Comparison of ENCODE assay signal across 21 cellular contexts in the genomic region with DNA sequence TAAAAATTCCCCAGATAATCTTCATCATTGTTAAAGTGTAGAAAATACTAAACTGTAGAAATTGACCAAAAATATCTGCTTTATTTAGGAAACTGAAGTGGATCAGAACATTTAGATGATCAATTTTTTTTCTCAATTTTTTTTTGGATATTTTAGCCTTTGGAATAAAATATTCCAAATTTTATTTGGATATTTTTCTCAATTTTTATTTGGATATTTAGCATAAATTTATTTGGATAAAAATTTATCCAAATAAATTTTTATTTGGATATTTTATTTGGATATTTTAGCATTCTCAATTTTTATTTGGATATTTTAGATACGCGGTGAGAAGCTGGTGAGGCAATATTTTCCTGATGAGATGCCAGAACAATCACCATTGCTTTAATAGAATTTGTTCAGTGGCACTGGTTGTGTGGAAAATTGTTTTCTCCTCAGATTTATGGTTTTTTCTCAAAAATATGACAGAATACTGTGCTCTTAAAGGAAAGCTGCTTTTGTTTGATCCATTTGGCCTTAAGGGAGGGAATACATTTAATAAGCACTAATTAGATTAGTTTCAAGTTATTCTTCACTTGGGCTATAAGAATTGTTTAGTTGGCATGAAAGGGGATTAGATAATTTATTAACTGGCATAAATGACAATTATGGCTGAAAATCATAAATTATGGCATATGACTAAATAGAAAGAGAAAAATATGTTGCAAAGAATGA.
A peak's percentile ranks its signal among the peaks of the same experiment; 100 is the strongest.
DNase-seq lines count a peak whose midpoint lies in the region; ATAC-seq, FAIRE-seq and TF ChIP-seq lines count a peak whose summit lies in the region.
"Had no signal": no experiment of that assay in that cellular context is flagged by ENCODE, and none has a peak within 500 bp of the region (broad histone marks: within the 10 kb centered on the region; RNA-seq: fewer than 3 reads in every experiment).

No MANE protein-coding gene starts in this region.

- no peak for ATAC-seq in HG02571 (IDR thresholded peaks at IDR 0.05; ENCODE audit: unreplicated experiment)
- ATAC-seq: CD8-positive, alpha-beta T cell; GM12878 had no signal

- DNase-seq in SK-N-DZ (ENCODE audit: low spot score), result peak; percentile 37
- DNase-seq in frontal cortex (ENCODE audit: low spot score in 2 of 2), result no peak
- DNase-seq in germinal center (ENCODE audit: low spot score), result no peak
- DNase-seq in neural progenitor cell (ENCODE audit: low spot score), result no peak
- DNase-seq: Caco-2; CD4-positive, CD25-positive, alpha-beta regulatory T cell; CD8-positive, alpha-beta T cell; DMS153; DND-41; GDM1; GM23248; H7; HCEC 1CT had no signal

- peaks cover 26% of the 10 kb centered on the region for H3K27me3 ChIP-seq in neural progenitor cell
- H3K27me3 ChIP-seq: BLaER1 had no signal

- peak; percentile 67 for FAIRE-seq in G401.6 (lab: Jason Lieb, UNC)
- peak; percentile 97 for FAIRE-seq in frontal cortex (lab: Jason Lieb, UNC)
- FAIRE-seq: GM12878, GM19239, H1 had no signal

- H3K27ac ChIP-seq in neural progenitor cell, result no peak overlapping the region
- H3K27ac ChIP-seq: BLaER1, C4-2B, GM23248 had no signal

- no peaks in the 10 kb centered on the region for H3K36me3 Mint-ChIP-seq in neural progenitor cell
- H3K36me3 Mint-ChIP-seq: CD4-positive, CD25-positive, alpha-beta regulatory T cell; CD8-positive, alpha-beta T cell had no signal

- H3K4me1 ChIP-seq in neural progenitor cell, result no peaks in the 10 kb centered on the region
- H3K4me1 ChIP-seq: BLaER1, Caco-2 had no signal

- H3K4me1 Mint-ChIP-seq in neural progenitor cell, result no peaks in the 10 kb centered on the region
- H3K4me1 Mint-ChIP-seq: B cell; CD4-positive, CD25-positive, alpha-beta regulatory T cell had no signal

- no peak overlapping the region for H3K4me2 ChIP-seq in neural progenitor cell
- H3K4me2 ChIP-seq: BLaER1 had no signal

- no peaks in the 10 kb centered on the region for H4K20me1 ChIP-seq in neural progenitor cell (ENCODE audit: low read depth)
- H4K20me1 ChIP-seq: BLaER1 had no signal

- H3K79me2 ChIP-seq in neural progenitor cell (ENCODE audit: low read depth), result no peaks in the 10 kb centered on the region

- peaks cover 2% of the 10 kb centered on the region for H3K27me3 Mint-ChIP-seq in neural progenitor cell (ENCODE audit: insufficient read depth, low read depth)
- H3K27me3 Mint-ChIP-seq: CD4-positive, CD25-positive, alpha-beta regulatory T cell had no signal

- no peak overlapping the region for H3K4me3 Mint-ChIP-seq in neural progenitor cell
- H3K4me3 Mint-ChIP-seq: B cell; CD4-positive, CD25-positive, alpha-beta regulatory T cell; CD8-positive, alpha-beta T cell had no signal

- H3F3A ChIP-seq in neural progenitor cell (ENCODE audit: low read depth), result no peaks in the 10 kb centered on the region

- no peak overlapping the region for H3K4me3 ChIP-seq in neural progenitor cell
- H3K4me3 ChIP-seq: BLaER1, GM12878, GM23248 had no signal

- no peaks in the 10 kb centered on the region for H3K36me3 ChIP-seq in neural progenitor cell
- H3K36me3 ChIP-seq: BLaER1 had no signal

- no peaks in the 10 kb centered on the region for H3K9me3 Mint-ChIP-seq in neural progenitor cell
- H3K9me3 Mint-ChIP-seq: CD8-positive, alpha-beta T cell had no signal

- H3K9me3 ChIP-seq in neural progenitor cell (ENCODE audit: low read depth), result no peaks in the 10 kb centered on the region
- H3K9me3 ChIP-seq: BLaER1, Caco-2 had no signal

- H2AFZ ChIP-seq in neural progenitor cell (replicated peaks), result no peak overlapping the region
- H2AFZ ChIP-seq: GM23248 had no signal

- H3K9ac ChIP-seq in neural progenitor cell, result no peak overlapping the region
- H3K9ac ChIP-seq: BLaER1, GM23248 had no signal

- H3K27ac Mint-ChIP-seq in neural progenitor cell, result no peak overlapping the region
- H3K27ac Mint-ChIP-seq: B cell; CD4-positive, CD25-positive, alpha-beta regulatory T cell; CD8-positive, alpha-beta T cell had no signal

- no peak for TF ChIP-seq CTCF in neural progenitor cell (IDR thresholded peaks at IDR 0.05)
